In the genomic region with DNA sequence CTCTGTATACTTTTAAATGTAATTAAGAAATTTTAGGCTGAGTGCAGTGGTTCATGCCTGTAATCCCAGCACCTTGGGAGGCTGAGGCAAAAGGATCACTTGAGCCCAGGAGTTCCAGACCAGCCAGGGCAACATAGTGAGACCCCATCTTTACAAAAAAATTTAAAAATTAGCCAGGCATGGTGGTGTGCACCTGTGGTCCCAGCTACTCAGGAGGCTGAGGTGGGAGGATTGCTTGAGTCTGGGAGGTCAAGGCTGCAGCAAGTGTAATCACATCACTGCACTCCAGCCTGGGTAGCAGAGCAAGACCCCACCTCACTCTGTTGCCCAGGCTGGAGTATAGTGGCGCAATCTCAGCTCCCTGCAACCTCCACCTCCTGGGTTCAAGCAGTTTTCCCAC, we compare ENCODE assay signal across 2 cellular contexts. TPM values are rescaled to one million over a fixed set of nuclear protein-coding genes. Genes with fewer than 3 reads are reported as not detected.
"Had no signal": no experiment of that assay in that cellular context is flagged by ENCODE, and none has a peak within 500 bp of the region (broad histone marks: within the 10 kb centered on the region; RNA-seq: fewer than 3 reads in every experiment).

No MANE protein-coding gene starts in this region.

RNA-seq across cellular contexts. Expression of a gene that starts 33.5 kb away (rescaled TPM):
- total RNA-seq: G401 had no signal
- polyA plus RNA-seq: GM12878 had no signal
